ENCODE assay signal across 1 cellular context in the genomic region with DNA sequence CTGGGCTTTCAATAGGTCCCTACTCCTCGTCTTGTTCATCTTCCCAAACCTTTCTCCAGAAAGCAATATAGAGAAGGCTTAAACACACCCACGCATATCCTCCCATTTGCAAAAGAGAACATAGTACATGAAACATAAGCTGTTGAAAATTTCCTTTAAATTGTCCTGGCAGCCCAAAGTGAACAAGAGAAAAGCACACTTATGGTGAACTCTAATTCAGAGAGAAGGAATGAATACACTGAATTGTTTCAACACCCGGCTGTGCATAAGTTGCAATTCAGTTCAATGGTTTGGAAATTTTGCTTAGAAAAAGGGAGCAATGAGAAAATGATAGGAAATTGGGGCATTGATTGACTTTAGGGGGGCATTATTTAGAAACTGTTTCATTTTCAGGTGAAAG.
TF ChIP-seq lines count a peak whose summit lies in the region.

No MANE protein-coding gene starts in this region.

TF ChIP-seq in HCT116, 20 proteins besides CTCF, POLR2A, EP300 and RAD21 (continued from another document):
- TF ChIP-seq REST (IDR thresholded peaks at IDR 0.05; ENCODE audit: low read depth), result no peak
- TF ChIP-seq SRF (IDR thresholded peaks at IDR 0.05; ENCODE audit: low read depth), result no peak
- TF ChIP-seq ZBTB33 (IDR thresholded peaks at IDR 0.05; ENCODE audit: extremely low read depth, insufficient replicate concordance, low read length), result no peak
- no peak for TF ChIP-seq EZH2 (IDR thresholded peaks at IDR 0.05)
- TF ChIP-seq EZH2phosphoT487 (IDR thresholded peaks at IDR 0.05; ENCODE audit: borderline replicate concordance), result no peak
